Comparison of ENCODE assay signal across 28 cellular contexts in the genomic region with DNA sequence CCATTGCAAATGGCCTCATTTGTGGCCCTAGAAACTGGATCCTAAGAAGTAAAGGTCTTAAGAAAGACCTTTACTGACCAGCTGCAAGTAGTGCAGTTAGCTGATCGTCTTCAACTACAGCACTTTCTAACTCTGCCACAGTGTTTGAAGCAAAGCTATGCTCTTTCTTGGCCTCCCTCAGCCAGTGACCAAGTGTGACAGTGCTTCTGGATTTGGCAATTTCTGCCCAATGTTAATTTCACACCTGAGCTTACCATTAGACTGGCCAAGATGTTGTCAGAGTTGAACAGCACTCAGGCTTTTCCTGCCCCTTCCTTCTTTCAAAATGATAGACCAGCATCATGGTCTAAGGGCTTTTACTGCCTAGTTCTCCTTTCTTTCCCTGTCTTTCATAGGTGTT. TPM values are rescaled to one million over a fixed set of nuclear protein-coding genes. Genes with fewer than 3 reads are reported as not detected.
DNase-seq lines count a peak whose midpoint lies in the region; ATAC-seq, FAIRE-seq and TF ChIP-seq lines count a peak whose summit lies in the region.
"Had no signal": no experiment of that assay in that cellular context is flagged by ENCODE, and none has a peak within 500 bp of the region (broad histone marks: within the 10 kb centered on the region; RNA-seq: fewer than 3 reads in every experiment).

No MANE protein-coding gene starts in this region.

- FAIRE-seq in H54 (lab: Jason Lieb, UNC) = peak; percentile 74
- FAIRE-seq: G401.6, pancreas had no signal

- H3K4me3 Mint-ChIP-seq in CD8-positive, alpha-beta T cell = no peak overlapping the region
- no peak overlapping the region for H3K4me3 Mint-ChIP-seq in central memory CD8-positive, alpha-beta T cell
- no peak overlapping the region for H3K4me3 Mint-ChIP-seq in natural killer cell treated with Interleukin-12 subunit alpha and Interleukin-12 subunit beta and Interleukin-15 and Interleukin-18, amount 100 ng/mL, for 72 hours
- H3K4me3 Mint-ChIP-seq in activated CD4-positive, alpha-beta T cell treated with anti-CD3 and anti-CD28 coated beads for 36 hours = no peak overlapping the region
- H3K4me3 Mint-ChIP-seq: activated CD8-positive, alpha-beta memory T cell treated with anti-CD3 and anti-CD28 coated beads, Interleukin-2, amount 10 ng/mL, durations not matched to agents 7 days and 5 days; activated naive CD8-positive, alpha-beta T cell treated with anti-CD3 and anti-CD28 coated beads for 36 hours; T-helper 2 cell treated with Interferon-gamma antibody and Interleukin-4, amounts not matched to agents 5 μg/mL and 100 μg/mL, for 36 hours had no signal

- H3K27ac ChIP-seq in CD8-positive, alpha-beta T cell (ENCODE audit: low read depth, low read length) = no peak overlapping the region
- H3K27ac ChIP-seq: ascending aorta, C4-2B, pancreas, RWPE1, SK-N-MC, vagina, VCaP had no signal

- no peak for TF ChIP-seq POLR2A in H54 (IDR thresholded peaks at IDR 0.05; ENCODE audit: low read depth, low read length)

- H3K27me3 ChIP-seq in CD8-positive, alpha-beta T cell (ENCODE audit: insufficient read depth, low read length) = no peaks in the 10 kb centered on the region
- H3K27me3 ChIP-seq: ascending aorta, pancreas, right atrium auricular region, vagina had no signal

- H3K9me3 Mint-ChIP-seq in CD8-positive, alpha-beta T cell = no peaks in the 10 kb centered on the region
- no peaks in the 10 kb centered on the region for H3K9me3 Mint-ChIP-seq in central memory CD8-positive, alpha-beta T cell
- H3K9me3 Mint-ChIP-seq in natural killer cell treated with Interleukin-12 subunit alpha and Interleukin-12 subunit beta and Interleukin-15 and Interleukin-18, amount 100 ng/mL, for 72 hours = no peaks in the 10 kb centered on the region
- peaks cover 6% of the 10 kb centered on the region for H3K9me3 Mint-ChIP-seq in activated CD4-positive, alpha-beta T cell treated with anti-CD3 and anti-CD28 coated beads for 36 hours (ENCODE audit: low read depth)

- peaks cover 35% of the 10 kb centered on the region for H3K36me3 Mint-ChIP-seq in CD8-positive, alpha-beta T cell
- H3K36me3 Mint-ChIP-seq in central memory CD8-positive, alpha-beta T cell (ENCODE audit: insufficient read depth) = peaks cover 22% of the 10 kb centered on the region
- H3K36me3 Mint-ChIP-seq in natural killer cell treated with Interleukin-12 subunit alpha and Interleukin-12 subunit beta and Interleukin-15 and Interleukin-18, amount 100 ng/mL, for 72 hours = no peaks in the 10 kb centered on the region
- H3K36me3 Mint-ChIP-seq in activated CD4-positive, alpha-beta T cell treated with anti-CD3 and anti-CD28 coated beads for 36 hours (ENCODE audit: low read depth) = peaks cover 26% of the 10 kb centered on the region

- no peak for ATAC-seq in CD8-positive, alpha-beta T cell
- peak; percentile 19 for ATAC-seq in central memory CD8-positive, alpha-beta T cell (replicated peaks; ENCODE audit: extremely low read depth, poor library complexity, severe bottlenecking)
- peak; percentile 59 to 68 for ATAC-seq in natural killer cell treated with Interleukin-12 subunit alpha and Interleukin-12 subunit beta and Interleukin-15 and Interleukin-18, amount 100 ng/mL, for 72 hours
- no peak for ATAC-seq in activated CD4-positive, alpha-beta T cell treated with anti-CD3 and anti-CD28 coated beads for 36 hours
- ATAC-seq in HG02610 (IDR thresholded peaks at IDR 0.05; ENCODE audit: unreplicated experiment) = no peak
- ATAC-seq: activated CD8-positive, alpha-beta memory T cell treated with anti-CD3 and anti-CD28 coated beads, Interleukin-2, amount 10 ng/mL, durations not matched to agents 7 days and 5 days; naive thymus-derived CD4-positive, alpha-beta T cell had no signal

- H3K36me3 ChIP-seq in CD8-positive, alpha-beta T cell (ENCODE audit: insufficient read depth, low read length) = no peaks in the 10 kb centered on the region
- H3K36me3 ChIP-seq: pancreas, right atrium auricular region, vagina had no signal

- H3K4me3 ChIP-seq in CD8-positive, alpha-beta T cell (ENCODE audit: low read depth, low read length) = no peak overlapping the region
- H3K4me3 ChIP-seq: ascending aorta, pancreas, right atrium auricular region, SK-N-MC, vagina had no signal

- no peak for TF ChIP-seq CTCF in CD8-positive, alpha-beta T cell (IDR thresholded peaks at IDR 0.05)

- H3K9me3 ChIP-seq in CD8-positive, alpha-beta T cell (ENCODE audit: low read length) = no peaks in the 10 kb centered on the region
- H3K9me3 ChIP-seq: ascending aorta, pancreas, right atrium auricular region, vagina had no signal

- H3K27me3 Mint-ChIP-seq in CD8-positive, alpha-beta T cell (ENCODE audit: low read depth) = no peaks in the 10 kb centered on the region
- no peaks in the 10 kb centered on the region for H3K27me3 Mint-ChIP-seq in central memory CD8-positive, alpha-beta T cell
- no peaks in the 10 kb centered on the region for H3K27me3 Mint-ChIP-seq in natural killer cell treated with Interleukin-12 subunit alpha and Interleukin-12 subunit beta and Interleukin-15 and Interleukin-18, amount 100 ng/mL, for 72 hours
- H3K27me3 Mint-ChIP-seq in activated CD4-positive, alpha-beta T cell treated with anti-CD3 and anti-CD28 coated beads for 36 hours = no peaks in the 10 kb centered on the region
- H3K27me3 Mint-ChIP-seq: activated CD8-positive, alpha-beta memory T cell treated with anti-CD3 and anti-CD28 coated beads, Interleukin-2, amount 10 ng/mL, durations not matched to agents 7 days and 5 days; activated naive CD8-positive, alpha-beta T cell treated with anti-CD3 and anti-CD28 coated beads for 36 hours; naive thymus-derived CD4-positive, alpha-beta T cell had no signal

- POLR2A ChIA-PET in CD8-positive, alpha-beta T cell (lab: Charles Lee) = interaction anchor here (1.2 kb wide), 1 partner anchor 36 kb away, joined by 4 read pairs; a partner anchor contains a TSS
- POLR2A ChIA-PET in activated CD4-positive, alpha-beta T cell treated with anti-CD3 and anti-CD28 coated beads for 36 hours (lab: Charles Lee) = no interaction called here

- H3K4me1 Mint-ChIP-seq in CD8-positive, alpha-beta T cell (ENCODE audit: low read depth) = peaks cover 67% of the 10 kb centered on the region
- H3K4me1 Mint-ChIP-seq in central memory CD8-positive, alpha-beta T cell = peaks cover 69% of the 10 kb centered on the region
- H3K4me1 Mint-ChIP-seq in natural killer cell treated with Interleukin-12 subunit alpha and Interleukin-12 subunit beta and Interleukin-15 and Interleukin-18, amount 100 ng/mL, for 72 hours (ENCODE audit: low read depth in 2 of 2) = peaks cover 41 to 57% of the 10 kb centered on the region in 2 donors
- H3K4me1 Mint-ChIP-seq in activated CD4-positive, alpha-beta T cell treated with anti-CD3 and anti-CD28 coated beads for 36 hours = peaks cover 55% of the 10 kb centered on the region

- intact Hi-C loops in CD8-positive, alpha-beta T cell (cut with DNase I, micrococcal nuclease) = no loop called here
- intact Hi-C loops in activated CD4-positive, alpha-beta T cell treated with anti-CD3 and anti-CD28 coated beads for 36 hours (cut with DNase I, micrococcal nuclease) = no loop called here

- no peak for DNase-seq in CD8-positive, alpha-beta T cell
- DNase-seq in H54 (ENCODE audit: insufficient read length, low spot score) (no peak), DMS79 treated with DMSO at 0.1 percent for 48 hours (lab: John Stamatoyannopoulos, UW) (no peak)
- DNase-seq in central memory CD8-positive, alpha-beta T cell (ENCODE audit: low spot score in 2 of 2) = no peak
- DNase-seq in natural killer cell treated with Interleukin-12 subunit alpha and Interleukin-12 subunit beta and Interleukin-15 and Interleukin-18, amount 100 ng/mL, for 72 hours (ENCODE audit: low spot score) = no peak
- DNase-seq in activated CD4-positive, alpha-beta T cell treated with anti-CD3 and anti-CD28 coated beads for 36 hours = no peak
- DNase-seq: activated CD4-positive, alpha-beta T cell treated with anti-CD3 and anti-CD28 coated beads, Interleukin-2, amount 50 U/mL, for 1 hour; activated CD8-positive, alpha-beta memory T cell treated with anti-CD3 and anti-CD28 coated beads, Interleukin-2, amount 10 ng/mL, durations not matched to agents 7 days and 5 days; activated naive CD8-positive, alpha-beta T cell treated with anti-CD3 and anti-CD28 coated beads for 36 hours; head of caudate nucleus; mesenchymal stem cell; naive thymus-derived CD4-positive, alpha-beta T cell; NCI-H1105 treated with DMSO at 0.1 percent for 48 hours; NCI-H2029 treated with DMSO at 0.1 percent for 48 hours; NCI-H748 treated with DMSO at 0.1 percent for 48 hours; pancreas; stimulated activated CD4-positive, alpha-beta T cell treated with anti-CD3 and anti-CD28 coated beads, Interleukin-4, amount 100 ng/mL, for 1 hour; stimulated activated naive CD4-positive, alpha-beta T cell had no signal

- CTCF ChIA-PET in CD8-positive, alpha-beta T cell (lab: Charles Lee) = interaction anchor here (1.3 kb wide), 1 partner anchor 12 kb away, joined by 3 read pairs; no protein-coding TSS in a partner anchor
- CTCF ChIA-PET in activated CD4-positive, alpha-beta T cell treated with anti-CD3 and anti-CD28 coated beads for 36 hours (lab: Charles Lee) = interaction anchor here (0.6 to 1.0 kb wide), 2 partner anchors 16 to 142 kb away, joined by 3 read pairs; no protein-coding TSS in a partner anchor

- H3K4me1 ChIP-seq in CD8-positive, alpha-beta T cell (ENCODE audit: insufficient read depth, low read length) = peaks cover 20% of the 10 kb centered on the region

- H3K27ac Mint-ChIP-seq in CD8-positive, alpha-beta T cell = peak overlapping the region; percentile 42
- H3K27ac Mint-ChIP-seq in central memory CD8-positive, alpha-beta T cell (ENCODE audit: low read depth) = peak overlapping the region; percentile 4
- no peak overlapping the region for H3K27ac Mint-ChIP-seq in natural killer cell treated with Interleukin-12 subunit alpha and Interleukin-12 subunit beta and Interleukin-15 and Interleukin-18, amount 100 ng/mL, for 72 hours
- H3K27ac Mint-ChIP-seq in activated CD4-positive, alpha-beta T cell treated with anti-CD3 and anti-CD28 coated beads for 36 hours = no peak overlapping the region
- H3K27ac Mint-ChIP-seq: activated CD8-positive, alpha-beta memory T cell treated with anti-CD3 and anti-CD28 coated beads, Interleukin-2, amount 10 ng/mL, durations not matched to agents 7 days and 5 days; activated naive CD8-positive, alpha-beta T cell treated with anti-CD3 and anti-CD28 coated beads for 36 hours had no signal

RNA-seq across cellular contexts. Expression of a gene that starts 36.1 kb away (rescaled TPM):
- 100 to 1,000 TPM; 140 to 159 TPM for total RNA-seq in CD8-positive, alpha-beta T cell
- 100 to 1,000 TPM in 1 of 2 donors, 10 to 100 TPM in 1; 50.2 to 104 TPM for total RNA-seq in natural killer cell treated with Interleukin-12 subunit alpha and Interleukin-12 subunit beta and Interleukin-15 and Interleukin-18, amount 100 ng/mL, for 72 hours
- 10 to 100 TPM; 63.7 to 70.9 TPM for total RNA-seq in activated CD4-positive, alpha-beta T cell treated with anti-CD3 and anti-CD28 coated beads for 36 hours

Comparison
In these comparisons a context has a peak if more than half of its experiments do, and no peak if none do; other contexts are left out.
1. ATAC-seq: peak in central memory CD8-positive, alpha-beta T cell (single experiment) and natural killer cell treated with Interleukin-12 subunit alpha and Interleukin-12 subunit beta and Interleukin-15 and Interleukin-18, amount 100 ng/mL, for 72 hours (2 of 2); none in CD8-positive, alpha-beta T cell (single experiment), activated CD4-positive, alpha-beta T cell treated with anti-CD3 and anti-CD28 coated beads for 36 hours (single experiment) and HG02610 (single experiment).
2. H3K27ac Mint-ChIP-seq: peak in CD8-positive, alpha-beta T cell (single experiment) and central memory CD8-positive, alpha-beta T cell (single experiment); none in natural killer cell treated with Interleukin-12 subunit alpha and Interleukin-12 subunit beta and Interleukin-15 and Interleukin-18, amount 100 ng/mL, for 72 hours (0 of 2) and activated CD4-positive, alpha-beta T cell treated with anti-CD3 and anti-CD28 coated beads for 36 hours (single experiment).